8 cellular contexts compared by ENCODE assay signal in the genomic region with DNA sequence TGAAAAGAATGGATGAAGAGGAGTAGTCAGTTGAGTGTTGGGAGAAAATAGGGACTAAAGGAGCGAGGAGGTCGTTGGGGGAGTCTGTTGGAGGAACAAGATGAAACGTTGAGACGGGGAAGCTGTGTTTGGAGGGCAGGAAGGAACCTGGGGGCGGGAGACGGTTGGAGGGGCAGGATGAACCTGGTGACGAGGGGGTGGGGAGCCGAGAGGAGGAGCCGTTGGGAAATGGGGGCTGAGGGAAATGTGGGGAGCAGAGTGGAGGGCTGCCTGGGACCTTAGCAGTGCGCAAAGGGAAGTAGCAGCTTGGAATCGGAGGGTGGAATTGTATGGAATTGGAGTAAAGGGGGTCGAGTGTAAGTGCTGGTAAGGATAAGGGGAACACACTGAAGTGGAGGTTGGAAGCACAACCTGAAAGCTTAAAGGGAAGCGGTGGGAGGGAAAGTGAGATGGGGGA. TPM values are rescaled to one million over a fixed set of nuclear protein-coding genes. Genes with fewer than 3 reads are reported as not detected.
A peak's percentile ranks its signal among the peaks of the same experiment; 100 is the strongest.
DNase-seq lines count a peak whose midpoint lies in the region; ATAC-seq and TF ChIP-seq lines count a peak whose summit lies in the region.

No MANE protein-coding gene starts in this region.

- in situ Hi-C loops in Caki2 (cut with HindIII; ENCODE audit: low pct_unique_long_range_greater_than_20kb, low sequenced_read_pairs) = no loop called here

- peak overlapping the region; percentile 97 for H3K4me3 ChIP-seq in WI38 (ENCODE audit: low read depth, low read length)

- no peak for ATAC-seq in stimulated activated naive CD8-positive, alpha-beta T cell treated with anti-CD3 and anti-CD28 coated beads, Interleukin-15, amount 100 ng/mL, for 72 hours
- ATAC-seq in HG03045 (IDR thresholded peaks at IDR 0.05; ENCODE audit: unreplicated experiment) (no peak), GM21576 (IDR thresholded peaks at IDR 0.05; ENCODE audit: unreplicated experiment) (no peak)

- peaks cover 3% of the 10 kb centered on the region for H3K36me3 Mint-ChIP-seq in IgD-negative memory B cell

- H3K4me1 Mint-ChIP-seq in IgD-negative memory B cell = peaks cover 32 to 44% (median 33%) of the 10 kb centered on the region in 3 donors
- peaks cover 35% of the 10 kb centered on the region for H3K4me1 Mint-ChIP-seq in stimulated activated naive CD8-positive, alpha-beta T cell treated with anti-CD3 and anti-CD28 coated beads, Interleukin-15, amount 100 ng/mL, for 72 hours

- peak overlapping the region; percentile 94 to 99 (median 97) for H3K4me3 Mint-ChIP-seq in IgD-negative memory B cell
- H3K4me3 Mint-ChIP-seq in stimulated activated naive CD8-positive, alpha-beta T cell treated with anti-CD3 and anti-CD28 coated beads, Interleukin-15, amount 100 ng/mL, for 72 hours = peak overlapping the region; percentile 92 to 97

- no peak for TF ChIP-seq CTCF in WI38 (IDR thresholded peaks at IDR 0.05; ENCODE audit: low read depth, low read length)

- no peaks in the 10 kb centered on the region for H3K9me3 Mint-ChIP-seq in IgD-negative memory B cell
- H3K9me3 Mint-ChIP-seq in stimulated activated naive CD8-positive, alpha-beta T cell treated with anti-CD3 and anti-CD28 coated beads, Interleukin-15, amount 100 ng/mL, for 72 hours = no peaks in the 10 kb centered on the region

- H3K27me3 Mint-ChIP-seq in IgD-negative memory B cell = no peaks in the 10 kb centered on the region
- no peaks in the 10 kb centered on the region for H3K27me3 Mint-ChIP-seq in stimulated activated naive CD8-positive, alpha-beta T cell treated with anti-CD3 and anti-CD28 coated beads, Interleukin-15, amount 100 ng/mL, for 72 hours

- H3K27ac Mint-ChIP-seq in IgD-negative memory B cell = peak overlapping the region; percentile 92 to 99 (median 97)
- peak overlapping the region; percentile 92 to 96 for H3K27ac Mint-ChIP-seq in stimulated activated naive CD8-positive, alpha-beta T cell treated with anti-CD3 and anti-CD28 coated beads, Interleukin-15, amount 100 ng/mL, for 72 hours

- DNase-seq in Caki2 (ENCODE audit: low read depth) (peak; percentile 6), medulla oblongata (ENCODE audit: extremely low spot score) (peak; percentile 37)
- peak; percentile 11 for DNase-seq in effector CD8-positive, alpha-beta T cell (lab: John Stamatoyannopoulos, UW)
- DNase-seq in stimulated activated naive CD8-positive, alpha-beta T cell treated with anti-CD3 and anti-CD28 coated beads, Interleukin-15, amount 100 ng/mL, for 72 hours = peak in 1 of 2 donors; percentile 21

RNA-seq across cellular contexts. Expression of a gene that starts 0.6 kb away (rescaled TPM):
- 3.6 and 5.0 TPM in 2 replicates for total RNA-seq in Caki2 (2014; rRNA removed; shearing (Covaris generic); ENCODE audit: low replicate concordance)
- 60.7 TPM for polyA plus RNA-seq in IgD-negative memory B cell
